ENCODE assay signal across 1 cellular context in genomic region chr5:168813179-168813968, GRCh38.
TF ChIP-seq lines count a peak whose summit lies in the region.

No MANE protein-coding gene starts in this region.

TF ChIP-seq in K562, 482 proteins besides CTCF, POLR2A, EP300 and RAD21 (continued from another document):
- TF ChIP-seq AFF4 (CRISPR knock-in tag; IDR thresholded peaks at IDR 0.05) (no peak), TCF3 (CRISPR knock-in tag; IDR thresholded peaks at IDR 0.05) (peak; percentile 94), NFIC (IDR thresholded peaks at IDR 0.05) (peak; percentile 88), TRIM25 (IDR thresholded peaks at IDR 0.05; ENCODE audit: borderline replicate concordance) (no peak), NONO (IDR thresholded peaks at IDR 0.05; ENCODE audit: low read depth in 2 of 2, low read length in 1 of 2) (no peak), ZNF592 (IDR thresholded peaks at IDR 0.05) (no peak), NFXL1 (CRISPR knock-in tag; IDR thresholded peaks at IDR 0.05) (no peak), ZKSCAN8 (CRISPR knock-in tag; IDR thresholded peaks at IDR 0.05) (peak; percentile 85), HIVEP1 (CRISPR knock-in tag; IDR thresholded peaks at IDR 0.05) (no peak), TRIM24 (IDR thresholded peaks at IDR 0.05) (peak; percentile 89 to 91), RNF2 (IDR thresholded peaks at IDR 0.05) (peak; percentile 18; the same call in 1 of the 2 replicates), ZNF644 (tag; IDR thresholded peaks at IDR 0.05; ENCODE audit: low read depth) (0 out of 2 replicates have a peak, but pooled peaks have one; percentile 48), RCOR1 (IDR thresholded peaks at IDR 0.05; ENCODE audit: borderline replicate concordance in 1 of 2, low read depth in 2 of 2, low read length in 2 of 2) (peak in 1 of 2 experiments; percentile 62; a peak in 3 of 4 replicates), CCNT2 (IDR thresholded peaks at IDR 0.05; ENCODE audit: borderline replicate concordance, extremely low read depth, insufficient read length, low read depth, low read length) (peak; percentile 46), CBFA2T2 (conservative IDR thresholded peaks at IDR 0.05) (peak; percentile 96), TBP (optimal IDR thresholded peaks at IDR 0.05; ENCODE audit: low read depth, low read length) (peak; percentile 11), XRCC3 (IDR thresholded peaks at IDR 0.05) (no peak), HSF4 (CRISPR knock-in tag; IDR thresholded peaks at IDR 0.05; ENCODE audit: borderline replicate concordance) (no peak), TFE3 (CRISPR knock-in tag; IDR thresholded peaks at IDR 0.05) (no peak), E2F5 (CRISPR knock-in tag; IDR thresholded peaks at IDR 0.05) (no peak), POLR2AphosphoS5 (IDR thresholded peaks at IDR 0.05; ENCODE audit: control insufficient read depth, insufficient read depth, low read depth, low read length) (peak; percentile 95), ESRRB (CRISPR knock-in tag; IDR thresholded peaks at IDR 0.05; ENCODE audit: borderline replicate concordance) (no peak), SMAD1 (IDR thresholded peaks at IDR 0.05; ENCODE audit: low read depth, low read length, partially characterized antibody) (peak; percentile 33), ETV1 (tag; conservative IDR thresholded peaks at IDR 0.05; ENCODE audit: low read depth) (peak; percentile 76), NEUROD1 (IDR thresholded peaks at IDR 0.05; ENCODE audit: borderline replicate concordance, low read depth, low read length, partially characterized antibody) (peak; percentile 31), ZNF436 (CRISPR knock-in tag; IDR thresholded peaks at IDR 0.05) (no peak), CEBPG (CRISPR knock-in tag; IDR thresholded peaks at IDR 0.05) (no peak), CEBPG (tag; conservative IDR thresholded peaks at IDR 0.05 in 1 of 2, IDR thresholded peaks at IDR 0.05 in 1 of 2) (no peak), CBX5 (IDR thresholded peaks at IDR 0.05; ENCODE audit: borderline replicate concordance, low read depth) (no peak)
